ENCODE assay signal across 18 cellular contexts in the genomic region with DNA sequence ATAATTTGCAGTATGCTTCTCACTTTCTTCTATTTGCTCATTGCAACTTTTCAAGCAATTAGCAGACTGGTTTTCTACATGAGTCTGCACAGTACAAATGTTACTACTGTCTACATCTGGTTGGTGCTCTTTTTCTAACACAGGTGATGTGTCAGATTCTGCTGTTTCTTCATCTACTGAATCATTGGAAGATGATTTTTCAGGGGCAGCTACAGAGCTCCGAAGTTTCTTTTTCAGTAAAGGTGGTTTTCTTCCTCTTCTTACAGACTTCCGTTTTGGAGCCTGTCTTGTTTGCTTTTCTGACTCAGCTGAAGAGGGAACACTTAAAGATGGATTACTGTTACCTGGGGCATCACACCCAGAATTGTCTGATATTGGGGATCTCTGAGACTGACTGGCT.
DNase-seq lines count a peak whose midpoint lies in the region; ATAC-seq, FAIRE-seq and TF ChIP-seq lines count a peak whose summit lies in the region.
"Had no signal": no experiment of that assay in that cellular context is flagged by ENCODE, and none has a peak within 500 bp of the region (broad histone marks: within the 10 kb centered on the region; RNA-seq: fewer than 3 reads in every experiment).

No MANE protein-coding gene starts in this region.

- intact Hi-C loops in activated naive CD4-positive, alpha-beta T cell treated with anti-CD3 and anti-CD28 coated beads for 36 hours (cut with micrococcal nuclease) = loop anchor here (2.0 to 10.0 kb wide), 2 partner anchors 60 to 384 kb away; no protein-coding TSS in a partner anchor

- peaks cover 4% of the 10 kb centered on the region for H3K36me3 ChIP-seq in bronchial epithelial cell (ENCODE audit: control insufficient read depth, insufficient read depth, low read length)

- ATAC-seq in T-helper 17 cell = no peak
- no peak for ATAC-seq in GM18505 (IDR thresholded peaks at IDR 0.05; ENCODE audit: unreplicated experiment)
- ATAC-seq: esophagus mucosa, left ventricle myocardium superior had no signal

- no peaks in the 10 kb centered on the region for H3K9me3 Mint-ChIP-seq in activated naive CD4-positive, alpha-beta T cell treated with anti-CD3 and anti-CD28 coated beads for 36 hours
- H3K9me3 Mint-ChIP-seq in activated naive CD4-positive, alpha-beta T cell treated with anti-CD3 and anti-CD28 coated beads, Interleukin-2, amount 10 ng/mL, durations not matched to agents 7 days and 5 days = no peaks in the 10 kb centered on the region
- H3K9me3 Mint-ChIP-seq: CD14-positive monocyte, neural progenitor cell had no signal

- no peak for TF ChIP-seq CTCF in bronchial epithelial cell (IDR thresholded peaks at IDR 0.05; ENCODE audit: insufficient read depth, low read length, severe bottlenecking)

- peak overlapping the region; percentile 52 for H3K27ac Mint-ChIP-seq in activated naive CD4-positive, alpha-beta T cell treated with anti-CD3 and anti-CD28 coated beads for 36 hours
- H3K27ac Mint-ChIP-seq in activated naive CD4-positive, alpha-beta T cell treated with anti-CD3 and anti-CD28 coated beads, Interleukin-2, amount 10 ng/mL, durations not matched to agents 7 days and 5 days = no peak overlapping the region
- H3K27ac Mint-ChIP-seq in T-helper 17 cell = peak overlapping the region; percentile 27
- H3K27ac Mint-ChIP-seq: brain, neural progenitor cell had no signal

- H3K27me3 ChIP-seq in bronchial epithelial cell (ENCODE audit: control insufficient read depth, insufficient read depth, low read length) = no peaks in the 10 kb centered on the region
- H3K27me3 ChIP-seq: neural progenitor cell, sigmoid colon had no signal

- DNase-seq in activated naive CD4-positive, alpha-beta T cell treated with anti-CD3 and anti-CD28 coated beads for 36 hours = no peak
- no peak for DNase-seq in activated naive CD4-positive, alpha-beta T cell treated with anti-CD3 and anti-CD28 coated beads, Interleukin-2, amount 10 ng/mL, durations not matched to agents 7 days and 5 days
- DNase-seq in T-helper 17 cell = no peak
- peak; percentile 85 for DNase-seq in bronchial epithelial cell (ENCODE audit: low read depth)
- DNase-seq in NCI-H774 (lab: John Stamatoyannopoulos, UW) = no peak
- DNase-seq in UCSD-AML1 (lab: John Stamatoyannopoulos, UW; ENCODE audit: unreplicated experiment) = no peak
- DNase-seq: effector CD8-positive, alpha-beta T cell; foreskin melanocyte; left ventricle myocardium superior; NCI-H146; NCI-H524 treated with DMSO at 0.1 percent for 48 hours; sigmoid colon had no signal

- CTCF ChIA-PET in activated naive CD4-positive, alpha-beta T cell treated with anti-CD3 and anti-CD28 coated beads for 36 hours (lab: Charles Lee) = interaction anchor here (1.2 kb wide), 1 partner anchor 35 kb away, joined by 4 read pairs; no protein-coding TSS in a partner anchor
- CTCF ChIA-PET in activated naive CD4-positive, alpha-beta T cell treated with anti-CD3 and anti-CD28 coated beads, Interleukin-2, amount 10 ng/mL, durations not matched to agents 7 days and 5 days (lab: Charles Lee) = no interaction called here

- H3K9me3 ChIP-seq in T-helper 17 cell (ENCODE audit: control insufficient read depth, low read length, poor library complexity, severe bottlenecking) = no peaks in the 10 kb centered on the region
- H3K9me3 ChIP-seq: sigmoid colon had no signal

- H3K27me3 Mint-ChIP-seq in activated naive CD4-positive, alpha-beta T cell treated with anti-CD3 and anti-CD28 coated beads for 36 hours (ENCODE audit: low read depth) = no peaks in the 10 kb centered on the region
- H3K27me3 Mint-ChIP-seq in activated naive CD4-positive, alpha-beta T cell treated with anti-CD3 and anti-CD28 coated beads, Interleukin-2, amount 10 ng/mL, durations not matched to agents 7 days and 5 days = no peaks in the 10 kb centered on the region
- no peaks in the 10 kb centered on the region for H3K27me3 Mint-ChIP-seq in T-helper 17 cell
- H3K27me3 Mint-ChIP-seq: brain had no signal

- peaks cover 11% of the 10 kb centered on the region for H3K4me1 Mint-ChIP-seq in activated naive CD4-positive, alpha-beta T cell treated with anti-CD3 and anti-CD28 coated beads for 36 hours (ENCODE audit: low read depth)
- H3K4me1 Mint-ChIP-seq in activated naive CD4-positive, alpha-beta T cell treated with anti-CD3 and anti-CD28 coated beads, Interleukin-2, amount 10 ng/mL, durations not matched to agents 7 days and 5 days = peaks cover 7% of the 10 kb centered on the region
- H3K4me1 Mint-ChIP-seq in T-helper 17 cell = peaks cover 9% of the 10 kb centered on the region
- H3K4me1 Mint-ChIP-seq: brain, CD14-positive monocyte, neural progenitor cell had no signal

- no peak for TF ChIP-seq POLR2A in GM18505 (IDR thresholded peaks at IDR 0.05; ENCODE audit: borderline replicate concordance, extremely low read depth, insufficient read depth, insufficient read length)

- peaks cover 36% of the 10 kb centered on the region for H3K36me3 Mint-ChIP-seq in activated naive CD4-positive, alpha-beta T cell treated with anti-CD3 and anti-CD28 coated beads for 36 hours (ENCODE audit: low read depth)
- H3K36me3 Mint-ChIP-seq in activated naive CD4-positive, alpha-beta T cell treated with anti-CD3 and anti-CD28 coated beads, Interleukin-2, amount 10 ng/mL, durations not matched to agents 7 days and 5 days = peaks cover 58% of the 10 kb centered on the region
- peaks cover 19% of the 10 kb centered on the region for H3K36me3 Mint-ChIP-seq in T-helper 17 cell (ENCODE audit: low read depth)

- H3K4me3 Mint-ChIP-seq in activated naive CD4-positive, alpha-beta T cell treated with anti-CD3 and anti-CD28 coated beads for 36 hours = no peak overlapping the region
- no peak overlapping the region for H3K4me3 Mint-ChIP-seq in activated naive CD4-positive, alpha-beta T cell treated with anti-CD3 and anti-CD28 coated beads, Interleukin-2, amount 10 ng/mL, durations not matched to agents 7 days and 5 days
- H3K4me3 Mint-ChIP-seq in T-helper 17 cell = no peak overlapping the region
- H3K4me3 Mint-ChIP-seq: brain, CD14-positive monocyte, neural progenitor cell had no signal

- no peak for FAIRE-seq in bronchial epithelial cell (lab: Jason Lieb, UNC)
- FAIRE-seq: GM18507 had no signal

- H3K4me3 ChIP-seq in bronchial epithelial cell (ENCODE audit: low read depth, low read length) = no peak overlapping the region
- H3K4me3 ChIP-seq: neural progenitor cell, sigmoid colon had no signal
